10 cellular contexts compared by ENCODE assay signal in genomic region chr5:168314735-168315411, GRCh38. TPM values are rescaled to one million over a fixed set of nuclear protein-coding genes. Genes with fewer than 3 reads are reported as not detected.
DNase-seq lines count a peak whose midpoint lies in the region; ATAC-seq and TF ChIP-seq lines count a peak whose summit lies in the region.
"Had no signal": no experiment of that assay in that cellular context is flagged by ENCODE, and none has a peak within 500 bp of the region (broad histone marks: within the 10 kb centered on the region; RNA-seq: fewer than 3 reads in every experiment).

No MANE protein-coding gene starts in this region.

- DNase-seq in DMS53 (lab: John Stamatoyannopoulos, UW) (peak; percentile 90), PC-9 (peak; percentile 94 to 95), fibroblast of gingiva (ENCODE audit: low read depth) (peak; percentile 75), neural crest cell (ENCODE audit: low read depth, low spot score) (no peak), activated gamma-delta T cell treated with Interleukin-2 at 50 U/mL for 16 hours (no peak), coronary artery (ENCODE audit: low spot score) (no peak)
- no peak for DNase-seq in activated CD4-positive, alpha-beta T cell treated with anti-CD3 and anti-CD28 coated beads, Interleukin-2, amount 10 ng/mL, durations not matched to agents 7 days and 5 days
- DNase-seq: activated CD4-positive, alpha-beta T cell treated with anti-CD3 and anti-CD28 coated beads, Interleukin-2, amount 50 U/mL, for 4 hours; NCI-H2107 had no signal

- H3K9me3 ChIP-seq in PC-9 (ENCODE audit: insufficient read depth, low read depth) = no peaks in the 10 kb centered on the region

- no peaks in the 10 kb centered on the region for H3K9me2 ChIP-seq in PC-9 (ENCODE audit: insufficient read depth)

- peak overlapping the region; percentile 92 for H3K27ac Mint-ChIP-seq in neural crest cell (ENCODE audit: unreplicated experiment)
- H3K27ac Mint-ChIP-seq in activated CD4-positive, alpha-beta T cell treated with anti-CD3 and anti-CD28 coated beads, Interleukin-2, amount 10 ng/mL, durations not matched to agents 7 days and 5 days = no peak overlapping the region

- H3K27ac ChIP-seq in PC-9 (peak overlapping the region; percentile 85), coronary artery (no peak overlapping the region)

- H3K4me3 ChIP-seq in PC-9 (peak overlapping the region; percentile 33; the same call in 1 of the 2 replicates), coronary artery (no peak overlapping the region)

- CTCF ChIA-PET in PC-9 (lab: Charles Lee) = interaction anchor here (0.6 to 1.4 kb wide), 4 partner anchors 20 to 178 kb away, joined by 3 to 5 read pairs (median 3); no protein-coding TSS in a partner anchor
- CTCF ChIA-PET in activated CD4-positive, alpha-beta T cell treated with anti-CD3 and anti-CD28 coated beads, Interleukin-2, amount 10 ng/mL, durations not matched to agents 7 days and 5 days (lab: Charles Lee) = interaction anchor here (0.6 kb wide), 1 partner anchor 13 kb away, joined by 4 read pairs; no protein-coding TSS in a partner anchor

- H3K4me1 Mint-ChIP-seq in neural crest cell = peaks cover 48% of the 10 kb centered on the region
- no peaks in the 10 kb centered on the region for H3K4me1 Mint-ChIP-seq in activated CD4-positive, alpha-beta T cell treated with anti-CD3 and anti-CD28 coated beads, Interleukin-2, amount 10 ng/mL, durations not matched to agents 7 days and 5 days

- no peak overlapping the region for H3K4me3 Mint-ChIP-seq in neural crest cell
- no peak overlapping the region for H3K4me3 Mint-ChIP-seq in activated CD4-positive, alpha-beta T cell treated with anti-CD3 and anti-CD28 coated beads, Interleukin-2, amount 10 ng/mL, durations not matched to agents 7 days and 5 days

- POLR2A ChIA-PET in PC-9 (lab: Charles Lee; ENCODE audit: unreplicated experiment) = interaction anchor here (0.5 to 1.2 kb wide), 6 partner anchors 10 to 95 kb away, joined by 4 to 6 read pairs (median 6); no protein-coding TSS in a partner anchor
- POLR2A ChIA-PET in activated CD4-positive, alpha-beta T cell treated with anti-CD3 and anti-CD28 coated beads, Interleukin-2, amount 10 ng/mL, durations not matched to agents 7 days and 5 days (lab: Charles Lee) = no interaction called here

- H3K9me3 Mint-ChIP-seq in neural crest cell = no peaks in the 10 kb centered on the region
- H3K9me3 Mint-ChIP-seq in activated CD4-positive, alpha-beta T cell treated with anti-CD3 and anti-CD28 coated beads, Interleukin-2, amount 10 ng/mL, durations not matched to agents 7 days and 5 days = no peaks in the 10 kb centered on the region

- no TSS peak for BruUV-seq in PC-9 (replicated peaks; lab: Mats Ljungman, UMichigan)

- TF ChIP-seq CTCF in PC-9 (conservative IDR thresholded peaks at IDR 0.05) (no peak; the same call in 1 of the 2 replicates), neural crest cell (conservative IDR thresholded peaks at IDR 0.05) (peak; percentile 35), coronary artery (IDR thresholded peaks at IDR 0.05) (no peak)

- no peaks in the 10 kb centered on the region for H3K27me3 ChIP-seq in PC-9 (ENCODE audit: insufficient read depth, low read depth)

- no peaks in the 10 kb centered on the region for H3K36me3 Mint-ChIP-seq in neural crest cell (ENCODE audit: low read depth)
- no peaks in the 10 kb centered on the region for H3K36me3 Mint-ChIP-seq in activated CD4-positive, alpha-beta T cell treated with anti-CD3 and anti-CD28 coated beads, Interleukin-2, amount 10 ng/mL, durations not matched to agents 7 days and 5 days (ENCODE audit: low read depth)

- H4K20me1 ChIP-seq in PC-9 (ENCODE audit: insufficient read depth) = peaks cover 4% of the 10 kb centered on the region

- H3K4me1 ChIP-seq in PC-9 (replicated peaks; ENCODE audit: insufficient read depth) = peaks cover 89% of the 10 kb centered on the region

- no peak overlapping the region for H2AFZ ChIP-seq in PC-9

- peak overlapping the region; percentile 77 for H3K4me2 ChIP-seq in PC-9

- no peaks in the 10 kb centered on the region for H3K36me3 ChIP-seq in PC-9 (ENCODE audit: low read depth)

- H3F3A ChIP-seq in PC-9 (ENCODE audit: insufficient read depth, low read depth) = peaks cover 73% of the 10 kb centered on the region

- H3K27me3 Mint-ChIP-seq in neural crest cell (ENCODE audit: low read depth) = no peaks in the 10 kb centered on the region
- H3K27me3 Mint-ChIP-seq in activated CD4-positive, alpha-beta T cell treated with anti-CD3 and anti-CD28 coated beads, Interleukin-2, amount 10 ng/mL, durations not matched to agents 7 days and 5 days = no peaks in the 10 kb centered on the region

- no peak for ATAC-seq in HG03159 (IDR thresholded peaks at IDR 0.05; ENCODE audit: unreplicated experiment)

- H3K79me2 ChIP-seq in PC-9 (ENCODE audit: low read depth) = peaks cover 95% of the 10 kb centered on the region

- intact Hi-C loops in PC-9 (cut with micrococcal nuclease; ENCODE audit: unreplicated experiment) = loop anchor here (1.0 to 10.0 kb wide), 3 partner anchors 13 to 1840 kb away; no protein-coding TSS in a partner anchor

RNA-seq across cellular contexts. Expression of gene WWC1, which starts 23.4 kb away (rescaled TPM):
- total RNA-seq in PC-9 (2021) = 79.5 and 97.7 TPM in 2 replicates
- 13.3 and 13.7 TPM in 2 replicates for total RNA-seq in neural crest cell
- under 1 TPM; 0.04 to 0.60 TPM for total RNA-seq in activated CD4-positive, alpha-beta T cell treated with anti-CD3 and anti-CD28 coated beads, Interleukin-2, amount 10 ng/mL, durations not matched to agents 7 days and 5 days

Comparison
In these comparisons a context has a peak if more than half of its experiments do, and no peak if none do; other contexts are left out.
1. DNase-seq: peak in DMS53 (single experiment), PC-9 (2 of 2) and fibroblast of gingiva (single experiment); none in neural crest cell (single experiment), activated CD4-positive, alpha-beta T cell treated with anti-CD3 and anti-CD28 coated beads, Interleukin-2, amount 10 ng/mL, durations not matched to agents 7 days and 5 days (single experiment), activated gamma-delta T cell treated with Interleukin-2 at 50 U/mL for 16 hours (single experiment) and coronary artery (single experiment).